In the genomic region with DNA sequence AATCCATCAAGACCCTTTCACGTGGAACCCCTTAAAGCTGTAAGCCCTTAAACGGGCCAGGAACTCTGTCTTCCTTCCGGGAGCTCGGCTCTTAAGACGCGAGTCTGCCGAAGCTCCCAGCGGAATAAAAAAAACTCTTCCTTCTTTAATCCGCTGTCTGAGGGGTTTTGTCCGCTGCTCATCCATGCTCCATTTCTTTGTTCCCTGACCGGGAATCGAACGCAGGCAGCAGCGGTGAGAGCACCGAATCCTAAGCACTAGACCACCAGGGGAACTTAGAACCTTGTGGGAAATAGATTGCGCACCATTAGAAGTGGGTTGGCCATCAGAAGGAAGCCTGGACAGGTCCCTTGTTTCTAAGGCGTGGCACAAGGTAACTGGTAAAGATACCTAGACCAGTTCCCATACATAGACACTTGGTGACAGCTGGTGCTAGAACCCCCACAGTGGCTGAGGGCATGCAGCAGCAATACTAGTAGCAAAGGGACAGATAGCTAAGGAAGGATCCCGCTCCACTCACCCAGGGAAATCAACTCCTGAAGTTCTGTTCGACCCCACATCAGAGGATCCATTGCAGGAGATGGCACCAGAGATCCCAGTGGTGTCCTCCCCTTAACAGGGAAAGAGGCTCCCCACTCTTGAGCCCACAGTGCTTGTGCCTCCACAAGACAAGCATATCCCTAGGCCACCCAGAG, we compare ENCODE assay signal across 13 cellular contexts. TPM values are rescaled to one million over a fixed set of nuclear protein-coding genes. Genes with fewer than 3 reads are reported as not detected.
A peak's percentile ranks its signal among the peaks of the same experiment; 100 is the strongest.
DNase-seq lines count a peak whose midpoint lies in the region; ATAC-seq and TF ChIP-seq lines count a peak whose summit lies in the region.
"Had no signal": no experiment of that assay in that cellular context is flagged by ENCODE, and none has a peak within 500 bp of the region (broad histone marks: within the 10 kb centered on the region; RNA-seq: fewer than 3 reads in every experiment).

No MANE protein-coding gene starts in this region.

- peaks cover 23% of the 10 kb centered on the region for H3K4me1 Mint-ChIP-seq in T-helper 2 cell treated with Interferon-gamma antibody and Interleukin-4, amounts not matched to agents 5 μg/mL and 100 μg/mL, for 36 hours (ENCODE audit: low read depth)
- H3K4me1 Mint-ChIP-seq in GM23338 (peaks cover 4% of the 10 kb centered on the region; the same call in 1 of the 3 replicates), brain (peaks cover 12% of the 10 kb centered on the region)
- H3K4me1 Mint-ChIP-seq in natural killer cell treated with Interleukin-12 subunit alpha and Interleukin-12 subunit beta and Interleukin-15 and Interleukin-18, amount 100 ng/mL, for 72 hours (ENCODE audit: low read depth in 2 of 2), result peaks cover 16 to 19% of the 10 kb centered on the region in 2 donors

- no peaks in the 10 kb centered on the region for H3K79me2 ChIP-seq in GM23338 (replicated peaks; ENCODE audit: insufficient read depth)

- H3K4me2 ChIP-seq in GM23338, result no peak overlapping the region

- no peak for DNase-seq in T-helper 2 cell treated with Interferon-gamma antibody and Interleukin-4, amounts not matched to agents 5 μg/mL and 100 μg/mL, for 36 hours (ENCODE audit: low spot score)
- no peak for DNase-seq in T-helper 2 cell
- DNase-seq in GM23338 (ENCODE audit: low spot score), result peak; percentile 14
- DNase-seq in natural killer cell treated with Interleukin-12 subunit alpha and Interleukin-12 subunit beta and Interleukin-15 and Interleukin-18, amount 100 ng/mL, for 72 hours (ENCODE audit: low spot score), result no peak
- no peak for DNase-seq in NCI-H2029 (lab: John Stamatoyannopoulos, UW)
- no peak for DNase-seq in mucosa of descending colon
- DNase-seq: DMS79 treated with DMSO at 0.1 percent for 48 hours; NCI-H2227 treated with DMSO at 0.1 percent for 48 hours; stimulated activated CD8-positive, alpha-beta memory T cell treated with anti-CD3 and anti-CD28 coated beads, Interleukin-4, amount 100 ng/mL, for 48 hours had no signal

- 0 out of 2 replicates have a peak, but pooled peaks cover 5% of the 10 kb centered on the region for H3F3A ChIP-seq in GM23338 (replicated peaks; ENCODE audit: low read depth)

- H3K27ac ChIP-seq in GM23338 (ENCODE audit: low read depth), result no peak overlapping the region

- H4K20me1 ChIP-seq in GM23338 (replicated peaks; ENCODE audit: insufficient read depth), result no peaks in the 10 kb centered on the region

- no peaks in the 10 kb centered on the region for H3K4me1 ChIP-seq in GM23338 (ENCODE audit: insufficient read depth)
- H3K4me1 ChIP-seq in mucosa of descending colon (ENCODE audit: low read depth), result peaks cover 11% of the 10 kb centered on the region

- intact Hi-C loops in mucosa of descending colon (cut with DNase I, micrococcal nuclease), result no loop called here

- H3K9me2 ChIP-seq in GM23338 (ENCODE audit: insufficient read depth), result no peaks in the 10 kb centered on the region

- ATAC-seq in GM23338 (no peak), HG03439 (IDR thresholded peaks at IDR 0.05; ENCODE audit: unreplicated experiment) (no peak), mucosa of descending colon (no peak)
- ATAC-seq in natural killer cell treated with Interleukin-12 subunit alpha and Interleukin-12 subunit beta and Interleukin-15 and Interleukin-18, amount 100 ng/mL, for 72 hours, result no peak

- TF ChIP-seq CTCF in GM23338 (conservative IDR thresholded peaks at IDR 0.05; ENCODE audit: low read depth in 2 of 2), result no peak
- no peak for TF ChIP-seq CTCF in brain (conservative IDR thresholded peaks at IDR 0.05)
- TF ChIP-seq CTCF in mucosa of descending colon (IDR thresholded peaks at IDR 0.05), result no peak

- peaks cover 28% of the 10 kb centered on the region for H3K27me3 Mint-ChIP-seq in T-helper 2 cell treated with Interferon-gamma antibody and Interleukin-4, amounts not matched to agents 5 μg/mL and 100 μg/mL, for 36 hours (ENCODE audit: low read depth)
- H3K27me3 Mint-ChIP-seq in GM23338 (ENCODE audit: insufficient read depth, low read depth, poor library complexity) (peaks cover 48% of the 10 kb centered on the region), brain (peaks cover 68% of the 10 kb centered on the region)
- H3K27me3 Mint-ChIP-seq in natural killer cell treated with Interleukin-12 subunit alpha and Interleukin-12 subunit beta and Interleukin-15 and Interleukin-18, amount 100 ng/mL, for 72 hours, result peaks cover 0 to 3% of the 10 kb centered on the region in 2 donors

- H3K9me3 ChIP-seq in mucosa of descending colon, result no peaks in the 10 kb centered on the region
- H3K9me3 ChIP-seq: HAP-1, vagina had no signal

- H2AFZ ChIP-seq in GM23338, result 0 out of 2 replicates have a peak overlapping the region, but pooled peaks have one; percentile 59

- H3K4me3 ChIP-seq in GM23338 (peak overlapping the region; percentile 71; the same call in 1 of the 2 replicates), mucosa of descending colon (no peak overlapping the region)
- H3K4me3 ChIP-seq: HAP-1 had no signal

- peak overlapping the region; percentile 71 for H3K4me3 Mint-ChIP-seq in T-helper 2 cell treated with Interferon-gamma antibody and Interleukin-4, amounts not matched to agents 5 μg/mL and 100 μg/mL, for 36 hours
- H3K4me3 Mint-ChIP-seq in GM23338 (peak overlapping the region; percentile 66; the same call in 2 of the 3 replicates), brain (peak overlapping the region; percentile 71 to 83 (median 74))
- peak overlapping the region; percentile 66 for H3K4me3 Mint-ChIP-seq in natural killer cell treated with Interleukin-12 subunit alpha and Interleukin-12 subunit beta and Interleukin-15 and Interleukin-18, amount 100 ng/mL, for 72 hours

- peak overlapping the region; percentile 43 for H3K27ac Mint-ChIP-seq in T-helper 2 cell treated with Interferon-gamma antibody and Interleukin-4, amounts not matched to agents 5 μg/mL and 100 μg/mL, for 36 hours
- no peak overlapping the region for H3K27ac Mint-ChIP-seq in GM23338
- H3K27ac Mint-ChIP-seq in brain, result peak overlapping the region in 1 of 5 experiments; percentile 6
- H3K27ac Mint-ChIP-seq in natural killer cell treated with Interleukin-12 subunit alpha and Interleukin-12 subunit beta and Interleukin-15 and Interleukin-18, amount 100 ng/mL, for 72 hours, result no peak overlapping the region

- H3K27me3 ChIP-seq in GM23338 (ENCODE audit: insufficient read depth), result peaks cover 69% of the 10 kb centered on the region
- H3K27me3 ChIP-seq: vagina had no signal

- no peaks in the 10 kb centered on the region for H3K9me3 Mint-ChIP-seq in T-helper 2 cell treated with Interferon-gamma antibody and Interleukin-4, amounts not matched to agents 5 μg/mL and 100 μg/mL, for 36 hours
- H3K9me3 Mint-ChIP-seq in GM23338 (peaks cover 8% of the 10 kb centered on the region; the same call in 1 of the 3 replicates), brain (peaks cover 6 to 18% (median 11%) of the 10 kb centered on the region in 5 experiments)
- no peaks in the 10 kb centered on the region for H3K9me3 Mint-ChIP-seq in natural killer cell treated with Interleukin-12 subunit alpha and Interleukin-12 subunit beta and Interleukin-15 and Interleukin-18, amount 100 ng/mL, for 72 hours

- no peaks in the 10 kb centered on the region for H3K36me3 ChIP-seq in GM23338 (ENCODE audit: insufficient read depth)
- H3K36me3 ChIP-seq in mucosa of descending colon (ENCODE audit: low read depth), result no peaks in the 10 kb centered on the region
- H3K36me3 ChIP-seq: HAP-1, vagina had no signal

- peaks cover 17% of the 10 kb centered on the region for H3K36me3 Mint-ChIP-seq in T-helper 2 cell treated with Interferon-gamma antibody and Interleukin-4, amounts not matched to agents 5 μg/mL and 100 μg/mL, for 36 hours (ENCODE audit: low read depth)
- H3K36me3 Mint-ChIP-seq in GM23338 (ENCODE audit: low read depth) (no peaks in the 10 kb centered on the region; the same call in 2 of the 3 replicates), brain (no peaks in the 10 kb centered on the region)
- no peaks in the 10 kb centered on the region for H3K36me3 Mint-ChIP-seq in natural killer cell treated with Interleukin-12 subunit alpha and Interleukin-12 subunit beta and Interleukin-15 and Interleukin-18, amount 100 ng/mL, for 72 hours

TF ChIP-seq in GM23338, 12 proteins besides CTCF, POLR2A, EP300 and RAD21 (continues in another document):
- TF ChIP-seq JUNB (IDR thresholded peaks at IDR 0.05; ENCODE audit: unreplicated experiment), result no peak
- no peak for TF ChIP-seq ZNF331 (CRISPR knock-in tag; IDR thresholded peaks at IDR 0.05; ENCODE audit: low read depth)
- no peak for TF ChIP-seq REST (IDR thresholded peaks at IDR 0.05; ENCODE audit: unreplicated experiment)
- no peak for TF ChIP-seq STAT1 (IDR thresholded peaks at IDR 0.05; ENCODE audit: unreplicated experiment)
- no peak for TF ChIP-seq EZH2phosphoT487 (IDR thresholded peaks at IDR 0.05; ENCODE audit: unreplicated experiment)
- TF ChIP-seq POLR2AphosphoS5 (IDR thresholded peaks at IDR 0.05; ENCODE audit: low read depth), result no peak

RNA-seq across cellular contexts. Expression of gene RGCC, which starts 1.5 kb away (rescaled TPM):
- 0.66 TPM in 1 of 2 replicates, not detected in the other for total RNA-seq in GM23338 (2014; rRNA removed; shearing (Covaris generic))
- 0.65 and 0.78 TPM in 2 replicates for polyA plus RNA-seq in GM23338 (2016; fragmentation: Nextera tagmentation; extraction: Ambion mirVana)
- polyA plus RNA-seq in brain (ENCODE audit: insufficient read depth, low read depth, low replicate concordance), result 86.0 TPM
- 1 to 10 TPM; 6.2 to 9.0 TPM for total RNA-seq in natural killer cell treated with Interleukin-12 subunit alpha and Interleukin-12 subunit beta and Interleukin-15 and Interleukin-18, amount 100 ng/mL, for 72 hours
- 10 to 100 TPM in 1 of 3 donors, 1 to 10 TPM in 2; 2.5 to 14.0 (median 4.7) TPM for total RNA-seq in mucosa of descending colon
